In the genomic region with DNA sequence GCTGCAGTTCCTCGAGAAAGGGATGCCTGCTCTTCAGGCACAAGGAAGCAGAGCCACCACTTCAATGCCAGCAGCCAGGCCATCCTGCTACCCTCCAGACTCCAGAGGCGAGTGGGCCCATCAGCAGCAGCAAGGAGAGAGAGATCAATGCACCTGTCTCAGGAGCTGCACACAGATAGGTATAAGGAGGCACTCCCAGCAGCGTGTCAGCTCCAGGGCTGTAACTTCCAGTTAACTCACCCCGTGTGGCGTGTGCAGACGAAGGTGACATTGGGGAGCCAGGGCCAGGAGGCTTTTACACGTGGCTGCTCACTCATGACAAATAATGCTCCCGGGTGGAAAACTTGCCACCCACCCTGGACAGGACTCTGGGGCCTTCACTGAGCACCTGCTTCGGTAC, we compare ENCODE assay signal across 26 cellular contexts. TPM values are rescaled to one million over a fixed set of nuclear protein-coding genes. Genes with fewer than 3 reads are reported as not detected.
"Had no signal": no experiment of that assay in that cellular context is flagged by ENCODE, and none has a peak within 500 bp of the region (broad histone marks: within the 10 kb centered on the region; RNA-seq: fewer than 3 reads in every experiment).

No MANE protein-coding gene starts in this region.

- H3K4me3 ChIP-seq: ascending aorta, body of pancreas had no signal

- FAIRE-seq: bronchial epithelial cell had no signal

- H3K27me3 ChIP-seq: ascending aorta, body of pancreas had no signal

- H3K9me3 ChIP-seq: ascending aorta, body of pancreas had no signal

- ATAC-seq: activated CD8-positive, alpha-beta T cell treated with anti-CD3 and anti-CD28 coated beads, Interleukin-2, amount 10 ng/mL, durations not matched to agents 7 days and 5 days; activated T-cell treated with anti-CD3 and anti-CD28 coated beads, Interleukin-2, amount 50 U/mL, for 72 hours; body of pancreas; Panc1; WTC11 had no signal

- H3K27ac ChIP-seq: ascending aorta, body of pancreas had no signal

- H3K36me3 Mint-ChIP-seq: activated naive CD4-positive, alpha-beta T cell treated with anti-CD3 and anti-CD28 coated beads, Interleukin-2, amount 50 U/mL, for 24 hours; WTC11 had no signal

- H3K9me3 Mint-ChIP-seq: activated naive CD4-positive, alpha-beta T cell treated with anti-CD3 and anti-CD28 coated beads, Interleukin-2, amount 50 U/mL, for 24 hours; activated T-cell treated with anti-CD3 and anti-CD28 coated beads, Interleukin-2, amount 50 U/mL, for 72 hours; activated T-helper 2 cell treated with anti-CD3 and anti-CD28 coated beads, Interferon-gamma antibody, Interleukin-2, Interleukin-4, amounts not matched to agents 10 μg/mL and 5 μg/mL and 100 μg/mL, durations not matched to agents 14 hours and 24 hours and 36 hours; central memory CD8-positive, alpha-beta T cell; T-helper 1 cell treated with Interleukin-12 subunit alpha and Interleukin-12 subunit beta and Interleukin-4 antibody, amounts not matched to agents 30 μg/mL and 1 μg/mL, for 36 hours; WTC11 had no signal

- H3K4me3 Mint-ChIP-seq: activated CD8-positive, alpha-beta T cell treated with anti-CD3 and anti-CD28 coated beads, Interleukin-2, amount 10 ng/mL, durations not matched to agents 7 days and 5 days; activated naive CD4-positive, alpha-beta T cell treated with anti-CD3 and anti-CD28 coated beads, Interleukin-2, amount 50 U/mL, for 24 hours; activated T-cell treated with anti-CD3 and anti-CD28 coated beads, Interleukin-2, amount 50 U/mL, for 72 hours; central memory CD8-positive, alpha-beta T cell; T-helper 1 cell treated with Interleukin-12 subunit alpha and Interleukin-12 subunit beta and Interleukin-4 antibody, amounts not matched to agents 30 μg/mL and 1 μg/mL, for 36 hours; WTC11 had no signal

- DNase-seq: activated CD4-positive, alpha-beta T cell treated with anti-CD3 and anti-CD28 coated beads for 48 hours; activated CD4-positive, alpha-beta T cell treated with anti-CD3 and anti-CD28 coated beads, Interleukin-2, amount 50 U/mL, for 4 hours; activated CD4-positive, CD25-positive, alpha-beta regulatory T cell treated with anti-CD3 and anti-CD28 coated beads, Interleukin-2, amount 50 U/mL, for 72 hours; activated CD8-positive, alpha-beta T cell treated with anti-CD3 and anti-CD28 coated beads, Interleukin-2, amount 10 ng/mL, durations not matched to agents 7 days and 5 days; activated gamma-delta T cell treated with Interleukin-2 at 50 U/mL for 16 hours; activated T-cell treated with anti-CD3 and anti-CD28 coated beads, Interleukin-2, amount 50 U/mL, for 72 hours; body of pancreas; MM.1S; NCI-H1105; NCI-H1436 treated with DMSO at 0.1 percent for 48 hours; NCI-H187; NCI-H2081; NCI-H510A treated with DMSO at 0.1 percent for 48 hours; NCI-H69; NK-92 treated with Interleukin-12 subunit alpha and Interleukin-12 subunit beta, amount 100 ng/mL, for 24 hours; OCI-M1; RPMI8226; SHP77 treated with DMSO at 0.1 percent for 48 hours had no signal

- H3K36me3 ChIP-seq: ascending aorta had no signal

- H3K27ac Mint-ChIP-seq: activated CD8-positive, alpha-beta T cell treated with anti-CD3 and anti-CD28 coated beads, Interleukin-2, amount 10 ng/mL, durations not matched to agents 7 days and 5 days; activated naive CD4-positive, alpha-beta T cell treated with anti-CD3 and anti-CD28 coated beads, Interleukin-2, amount 50 U/mL, for 24 hours; activated T-cell treated with anti-CD3 and anti-CD28 coated beads, Interleukin-2, amount 50 U/mL, for 72 hours; activated T-helper 2 cell treated with anti-CD3 and anti-CD28 coated beads, Interferon-gamma antibody, Interleukin-2, Interleukin-4, amounts not matched to agents 10 μg/mL and 5 μg/mL and 100 μg/mL, durations not matched to agents 14 hours and 24 hours and 36 hours; T-helper 1 cell treated with Interleukin-12 subunit alpha and Interleukin-12 subunit beta and Interleukin-4 antibody, amounts not matched to agents 30 μg/mL and 1 μg/mL, for 36 hours; WTC11 had no signal

- H3K4me1 Mint-ChIP-seq: activated naive CD4-positive, alpha-beta T cell treated with anti-CD3 and anti-CD28 coated beads, Interleukin-2, amount 50 U/mL, for 24 hours; central memory CD8-positive, alpha-beta T cell had no signal

RNA-seq across cellular contexts. Expression of gene GALNT16, which starts 24.2 kb away (rescaled TPM):
- total RNA-seq: activated CD8-positive, alpha-beta T cell treated with anti-CD3 and anti-CD28 coated beads, Interleukin-2, amount 10 ng/mL, durations not matched to agents 7 days and 5 days; bronchial epithelial cell had no signal
